ENCODE assay signal across 8 cellular contexts in genomic region chr2:43139996-43140621, GRCh38.
DNase-seq lines count a peak whose midpoint lies in the region; ATAC-seq and TF ChIP-seq lines count a peak whose summit lies in the region.

No MANE protein-coding gene starts in this region.

- H3K4me1 ChIP-seq in upper lobe of left lung (peaks cover 32 to 51% (median 34%) of the 10 kb centered on the region in 4 donors), PC-3 (ENCODE audit: insufficient read depth, low read length) (no peaks in the 10 kb centered on the region)

- peak; percentile 39 to 50 for ATAC-seq in activated T-cell treated with anti-CD3 and anti-CD28 coated beads, Interleukin-2, amount 50 U/mL, for 4 hours
- ATAC-seq in upper lobe of left lung (ENCODE audit: low FRiP score in 2 of 2) (peak; percentile 35 to 63), PC-3 (no peak)

- TF ChIP-seq POLR2A in upper lobe of left lung (IDR thresholded peaks at IDR 0.05) = no peak

- DNase-seq in activated T-cell treated with anti-CD3 and anti-CD28 coated beads, Interleukin-2, amount 50 U/mL, for 4 hours = no peak
- DNase-seq in activated T-cell treated with anti-CD3 and anti-CD28 coated beads, Interleukin-2, amount 50 U/mL, for 1 hour = no peak
- peak; percentile 25 to 77 for DNase-seq in cardiac fibroblast (ENCODE audit: low read depth in 2 of 2)
- peak; percentile 47 to 82 for DNase-seq in lung microvascular endothelial cell (ENCODE audit: low read depth in 2 of 2)
- DNase-seq in upper lobe of left lung = peak in 1 of 2 donors; percentile 34
- no peak for DNase-seq in PC-3
- DNase-seq in midbrain (lab: John Stamatoyannopoulos, UW) = no peak
- DNase-seq in effector CD8-positive, alpha-beta T cell (lab: John Stamatoyannopoulos, UW) = no peak

- CTCF ChIA-PET in PC-3 (lab: Charles Lee) = interaction anchor here (0.6 kb wide), 1 partner anchor 512 kb away, joined by 15 read pairs; no protein-coding TSS in a partner anchor

- intact Hi-C loops in PC-3 (cut with micrococcal nuclease) = loop anchor here (10.0 kb wide), 1 partner anchor 405 kb away; no protein-coding TSS in a partner anchor

- 55 to 65% methylated on average over 6 to 11 of the region's 11 CpGs for WGBS in upper lobe of left lung, 2 donors

- H3K4me3 Mint-ChIP-seq in activated T-cell treated with anti-CD3 and anti-CD28 coated beads, Interleukin-2, amount 50 U/mL, for 4 hours = no peak overlapping the region

- H3K9me2 ChIP-seq in PC-3 (replicated peaks; ENCODE audit: low read length) = no peaks in the 10 kb centered on the region

- BruUV-seq in PC-3 (replicated peaks; lab: Mats Ljungman, UMichigan) = no TSS peak

- H3F3A ChIP-seq in PC-3 (ENCODE audit: low read length, unreplicated experiment) = no peaks in the 10 kb centered on the region

- no peaks in the 10 kb centered on the region for H3K9me3 Mint-ChIP-seq in activated T-cell treated with anti-CD3 and anti-CD28 coated beads, Interleukin-2, amount 50 U/mL, for 4 hours

- H2AFZ ChIP-seq in PC-3 (ENCODE audit: low read length) = no peak overlapping the region

- H3K36me3 ChIP-seq in upper lobe of left lung (no peaks in the 10 kb centered on the region), PC-3 (ENCODE audit: low read depth, low read length) (no peaks in the 10 kb centered on the region)

- TF ChIP-seq CTCF in cardiac fibroblast (IDR thresholded peaks at IDR 0.05; ENCODE audit: low read depth, low read length) = no peak
- TF ChIP-seq CTCF in upper lobe of left lung (IDR thresholded peaks at IDR 0.05) = no peak
- no peak for TF ChIP-seq CTCF in PC-3 (conservative IDR thresholded peaks at IDR 0.05; ENCODE audit: low read depth, low read length)

- H4K20me1 ChIP-seq in PC-3 (ENCODE audit: low read length) = no peaks in the 10 kb centered on the region

- POLR2A ChIA-PET in PC-3 (lab: Charles Lee; ENCODE audit: unreplicated experiment) = no interaction called here

- H3K4me2 ChIP-seq in PC-3 (ENCODE audit: low read length) = no peak overlapping the region

- H3K27me3 ChIP-seq in upper lobe of left lung (no peaks in the 10 kb centered on the region), PC-3 (ENCODE audit: low read length) (no peaks in the 10 kb centered on the region)

- H3K4me1 Mint-ChIP-seq in activated T-cell treated with anti-CD3 and anti-CD28 coated beads, Interleukin-2, amount 50 U/mL, for 4 hours (ENCODE audit: low read depth) = peaks cover 68% of the 10 kb centered on the region

- H3K9ac ChIP-seq in PC-3 (ENCODE audit: low read length) = no peak overlapping the region

- no peaks in the 10 kb centered on the region for H3K9me3 ChIP-seq in upper lobe of left lung
- H3K9me3 ChIP-seq in PC-3 (ENCODE audit: low read length) = no peaks in the 10 kb centered on the region

- H3K79me2 ChIP-seq in PC-3 (ENCODE audit: low read length) = no peaks in the 10 kb centered on the region

- H3K27ac ChIP-seq in upper lobe of left lung = peak overlapping the region; percentile 52 to 79 (median 72)
- H3K27ac ChIP-seq in PC-3 (ENCODE audit: low read length) = no peak overlapping the region

- no peak overlapping the region for H3K4me3 ChIP-seq in cardiac fibroblast (replicated peaks in 1 of 2; ENCODE audit: low read depth in 2 of 2, low read length in 2 of 2)
- no peak overlapping the region for H3K4me3 ChIP-seq in upper lobe of left lung
- H3K4me3 ChIP-seq in PC-3 (ENCODE audit: low read length) = no peak overlapping the region

- TF ChIP-seq EP300 in upper lobe of left lung (IDR thresholded peaks at IDR 0.05) = peak in 1 of 4 donors; percentile 31

- no peaks in the 10 kb centered on the region for H3K36me3 Mint-ChIP-seq in activated T-cell treated with anti-CD3 and anti-CD28 coated beads, Interleukin-2, amount 50 U/mL, for 4 hours (ENCODE audit: insufficient read depth)

- no peaks in the 10 kb centered on the region for H3K27me3 Mint-ChIP-seq in activated T-cell treated with anti-CD3 and anti-CD28 coated beads, Interleukin-2, amount 50 U/mL, for 4 hours (ENCODE audit: low read depth)

Comparison
In these comparisons a context has a peak if more than half of its experiments do, and no peak if none do; other contexts are left out.
1. DNase-seq: peak in cardiac fibroblast (2 of 2) and lung microvascular endothelial cell (2 of 2); none in activated T-cell treated with anti-CD3 and anti-CD28 coated beads, Interleukin-2, amount 50 U/mL, for 4 hours (single experiment), activated T-cell treated with anti-CD3 and anti-CD28 coated beads, Interleukin-2, amount 50 U/mL, for 1 hour (single experiment), PC-3 (single experiment), midbrain (single experiment) and effector CD8-positive, alpha-beta T cell (single experiment).